ENCODE assay signal across 28 cellular contexts in genomic region chr14:24256960-24257359, GRCh38.
"Had no signal": no experiment of that assay in that cellular context is flagged by ENCODE, and none has a peak within 500 bp of the region (broad histone marks: within the 10 kb centered on the region; RNA-seq: fewer than 3 reads in every experiment).

No MANE protein-coding gene starts in this region.

- H3K4me1 ChIP-seq: ascending aorta, colonic mucosa, gastrocnemius medialis had no signal

- H3K27me3 ChIP-seq: ascending aorta, colonic mucosa, dorsolateral prefrontal cortex, gastrocnemius medialis, thyroid gland had no signal

- ATAC-seq: activated CD8-positive, alpha-beta memory T cell treated with anti-CD3 and anti-CD28 coated beads, Interleukin-2, amount 10 ng/mL, durations not matched to agents 7 days and 5 days; activated CD8-positive, alpha-beta T cell treated with anti-CD3 and anti-CD28 coated beads for 36 hours; effector memory CD8-positive, alpha-beta T cell; esophagus mucosa; gastrocnemius medialis; left colon had no signal

- H3K27ac Mint-ChIP-seq: activated CD4-positive, alpha-beta T cell treated with anti-CD3 and anti-CD28 coated beads, Interleukin-2, amount 10 ng/mL, durations not matched to agents 7 days and 5 days; activated CD8-positive, alpha-beta memory T cell treated with anti-CD3 and anti-CD28 coated beads, Interleukin-2, amount 10 ng/mL, durations not matched to agents 7 days and 5 days; activated CD8-positive, alpha-beta T cell treated with anti-CD3 and anti-CD28 coated beads for 36 hours; activated T-helper 1 cell treated with anti-CD3 and anti-CD28 coated beads, Interleukin-12 subunit alpha, Interleukin-12 subunit beta, Interleukin-2, Interleukin-4 antibody, amounts not matched to agents 30 ng/mL and 10 ng/mL and 1 ng/mL, durations not matched to agents 14 hours and 24 hours and 36 hours; effector memory CD8-positive, alpha-beta T cell; stimulated activated naive CD8-positive, alpha-beta T cell treated with anti-CD3 and anti-CD28 coated beads, Interleukin-15, Interleukin-2, amounts not matched to agents 100 ng/mL and 50 ng/mL, for 24 hours; T-helper 2 cell treated with Interferon-gamma antibody and Interleukin-4, amounts not matched to agents 5 μg/mL and 100 μg/mL, for 36 hours had no signal

- H3K4me3 ChIP-seq: ascending aorta, colonic mucosa, dorsolateral prefrontal cortex, gastrocnemius medialis, thyroid gland had no signal

- H3K4me1 Mint-ChIP-seq: activated CD4-positive, alpha-beta T cell treated with anti-CD3 and anti-CD28 coated beads, Interleukin-2, amount 10 ng/mL, durations not matched to agents 7 days and 5 days; activated CD8-positive, alpha-beta memory T cell treated with anti-CD3 and anti-CD28 coated beads, Interleukin-2, amount 10 ng/mL, durations not matched to agents 7 days and 5 days; central memory CD8-positive, alpha-beta T cell; naive B cell had no signal

- DNase-seq: activated CD4-positive, alpha-beta T cell treated with anti-CD3 and anti-CD28 coated beads, Interleukin-2, amount 10 ng/mL, durations not matched to agents 7 days and 5 days; activated CD4-positive, CD25-positive, alpha-beta regulatory T cell treated with anti-CD3 and anti-CD28 coated beads, Interleukin-2, amount 50 U/mL, for 72 hours; activated CD8-positive, alpha-beta memory T cell treated with anti-CD3 and anti-CD28 coated beads, Interleukin-2, amount 10 ng/mL, durations not matched to agents 7 days and 5 days; activated CD8-positive, alpha-beta T cell treated with anti-CD3 and anti-CD28 coated beads for 36 hours; activated gamma-delta T cell; activated naive CD4-positive, alpha-beta T cell treated with anti-CD3 and anti-CD28 coated beads, Interleukin-2, amount 50 U/mL, for 16 hours; activated T-cell treated with anti-CD3 and anti-CD28 coated beads for 4 hours; colonic mucosa; effector memory CD8-positive, alpha-beta T cell; gastrocnemius medialis; head of caudate nucleus; left colon; mesendoderm; naive B cell; occipital lobe; stimulated activated CD4-positive, alpha-beta T cell treated with anti-CD3 and anti-CD28 coated beads, Interleukin-4, amount 100 ng/mL, for 24 hours; substantia nigra; SW 1271; thyroid gland; WERI-Rb-1 had no signal

- H3K4me3 Mint-ChIP-seq: activated CD4-positive, alpha-beta T cell treated with anti-CD3 and anti-CD28 coated beads, Interleukin-2, amount 10 ng/mL, durations not matched to agents 7 days and 5 days; activated CD8-positive, alpha-beta memory T cell treated with anti-CD3 and anti-CD28 coated beads, Interleukin-2, amount 10 ng/mL, durations not matched to agents 7 days and 5 days; activated CD8-positive, alpha-beta T cell treated with anti-CD3 and anti-CD28 coated beads for 36 hours; activated T-helper 1 cell treated with anti-CD3 and anti-CD28 coated beads, Interleukin-12 subunit alpha, Interleukin-12 subunit beta, Interleukin-2, Interleukin-4 antibody, amounts not matched to agents 30 ng/mL and 10 ng/mL and 1 ng/mL, durations not matched to agents 14 hours and 24 hours and 36 hours; central memory CD8-positive, alpha-beta T cell; effector memory CD8-positive, alpha-beta T cell; stimulated activated naive CD8-positive, alpha-beta T cell treated with anti-CD3 and anti-CD28 coated beads, Interleukin-15, Interleukin-2, amounts not matched to agents 100 ng/mL and 50 ng/mL, for 24 hours; T-helper 2 cell treated with Interferon-gamma antibody and Interleukin-4, amounts not matched to agents 5 μg/mL and 100 μg/mL, for 36 hours had no signal

- H3K27ac ChIP-seq: ascending aorta, colonic mucosa, dorsolateral prefrontal cortex, gastrocnemius medialis, thyroid gland, WERI-Rb-1 had no signal

- H3K27me3 Mint-ChIP-seq: activated CD4-positive, alpha-beta T cell treated with anti-CD3 and anti-CD28 coated beads, Interleukin-2, amount 10 ng/mL, durations not matched to agents 7 days and 5 days; activated CD8-positive, alpha-beta memory T cell treated with anti-CD3 and anti-CD28 coated beads, Interleukin-2, amount 10 ng/mL, durations not matched to agents 7 days and 5 days; activated CD8-positive, alpha-beta T cell treated with anti-CD3 and anti-CD28 coated beads for 36 hours; central memory CD8-positive, alpha-beta T cell; effector memory CD8-positive, alpha-beta T cell; naive B cell; stimulated activated naive CD8-positive, alpha-beta T cell treated with anti-CD3 and anti-CD28 coated beads, Interleukin-15, Interleukin-2, amounts not matched to agents 100 ng/mL and 50 ng/mL, for 24 hours had no signal

- H3K9me3 ChIP-seq: ascending aorta, colonic mucosa, gastrocnemius medialis, thyroid gland had no signal

- H3K9me3 Mint-ChIP-seq: activated CD4-positive, alpha-beta T cell treated with anti-CD3 and anti-CD28 coated beads, Interleukin-2, amount 10 ng/mL, durations not matched to agents 7 days and 5 days; activated CD8-positive, alpha-beta T cell treated with anti-CD3 and anti-CD28 coated beads for 36 hours; activated T-helper 1 cell treated with anti-CD3 and anti-CD28 coated beads, Interleukin-12 subunit alpha, Interleukin-12 subunit beta, Interleukin-2, Interleukin-4 antibody, amounts not matched to agents 30 ng/mL and 10 ng/mL and 1 ng/mL, durations not matched to agents 14 hours and 24 hours and 36 hours; central memory CD8-positive, alpha-beta T cell; effector memory CD8-positive, alpha-beta T cell; naive B cell; stimulated activated naive CD8-positive, alpha-beta T cell treated with anti-CD3 and anti-CD28 coated beads, Interleukin-15, Interleukin-2, amounts not matched to agents 100 ng/mL and 50 ng/mL, for 24 hours; T-helper 2 cell treated with Interferon-gamma antibody and Interleukin-4, amounts not matched to agents 5 μg/mL and 100 μg/mL, for 36 hours had no signal

- H3K36me3 ChIP-seq: ascending aorta, colonic mucosa, gastrocnemius medialis, thyroid gland, WERI-Rb-1 had no signal

- FAIRE-seq: islet of Langerhans had no signal

- H3K36me3 Mint-ChIP-seq: activated CD8-positive, alpha-beta memory T cell treated with anti-CD3 and anti-CD28 coated beads, Interleukin-2, amount 10 ng/mL, durations not matched to agents 7 days and 5 days had no signal
